In the genomic region with DNA sequence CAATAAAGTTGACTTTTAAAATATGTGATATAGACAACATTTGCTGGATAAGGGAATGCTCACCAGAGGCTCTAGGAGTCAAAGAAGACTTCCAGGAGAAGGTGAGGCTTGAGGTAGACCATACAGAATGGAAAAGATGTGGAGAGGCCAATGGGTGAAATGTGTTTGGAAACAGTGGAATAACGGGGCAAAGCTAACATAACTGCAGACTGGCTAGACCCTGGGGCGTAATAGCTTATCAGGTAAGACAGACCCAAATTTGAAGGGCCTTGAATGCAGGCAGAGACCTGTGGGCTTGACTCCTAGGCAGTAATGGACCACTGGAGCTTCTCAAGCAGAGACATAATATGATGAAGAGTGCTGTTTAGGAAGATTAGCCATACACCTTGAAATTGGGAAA, we compare ENCODE assay signal across 1 cellular context.
TF ChIP-seq lines count a peak whose summit lies in the region.

No MANE protein-coding gene starts in this region.

TF ChIP-seq in HepG2, 621 proteins besides CTCF, POLR2A, EP300 and RAD21:
- TF ChIP-seq, protein P1, sequence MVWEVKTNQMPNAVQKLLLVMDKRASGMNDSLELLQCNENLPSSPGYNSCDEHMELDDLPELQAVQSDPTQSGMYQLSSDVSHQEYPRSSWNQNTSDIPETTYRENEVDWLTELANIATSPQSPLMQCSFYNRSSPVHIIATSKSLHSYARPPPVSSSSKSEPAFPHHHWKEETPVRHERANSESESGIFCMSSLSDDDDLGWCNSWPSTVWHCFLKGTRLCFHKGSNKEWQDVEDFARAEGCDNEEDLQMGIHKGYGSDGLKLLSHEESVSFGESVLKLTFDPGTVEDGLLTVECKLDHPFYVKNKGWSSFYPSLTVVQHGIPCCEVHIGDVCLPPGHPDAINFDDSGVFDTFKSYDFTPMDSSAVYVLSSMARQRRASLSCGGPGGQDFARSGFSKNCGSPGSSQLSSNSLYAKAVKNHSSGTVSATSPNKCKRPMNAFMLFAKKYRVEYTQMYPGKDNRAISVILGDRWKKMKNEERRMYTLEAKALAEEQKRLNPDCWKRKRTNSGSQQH (CRISPR knock-in tag; IDR thresholded peaks at IDR 0.05; ENCODE audit: low read depth), result no peak
- TF ChIP-seq AGO2 (optimal IDR thresholded peaks at IDR 0.05; ENCODE audit: low read depth, low read length), result peak; percentile 34
- TF ChIP-seq RBM22 (optimal IDR thresholded peaks at IDR 0.05; ENCODE audit: low read length), result peak; percentile 99
